8 cellular contexts compared by ENCODE assay signal in genomic region chr2:47903781-47904447, GRCh38. TPM values are rescaled to one million over a fixed set of nuclear protein-coding genes. Genes with fewer than 3 reads are reported as not detected.
DNase-seq lines count a peak whose midpoint lies in the region; ATAC-seq and TF ChIP-seq lines count a peak whose summit lies in the region.

No MANE protein-coding gene starts in this region.

- H3K27ac ChIP-seq in right atrium auricular region (peak overlapping the region; percentile 99), brain microvascular endothelial cell (peak overlapping the region; percentile 91), aorta (ENCODE audit: low read depth in 1 of 2, low read length in 2 of 2) (no peak overlapping the region)

- H3K36me3 ChIP-seq in right atrium auricular region = no peaks in the 10 kb centered on the region
- H3K36me3 ChIP-seq in brain microvascular endothelial cell (replicated peaks) = no peaks in the 10 kb centered on the region
- no peaks in the 10 kb centered on the region for H3K36me3 ChIP-seq in aorta (ENCODE audit: control insufficient read depth in 1 of 2, insufficient read depth in 2 of 2, low read length in 1 of 2)

- H3K27me3 ChIP-seq in right atrium auricular region = no peaks in the 10 kb centered on the region
- H3K27me3 ChIP-seq in brain microvascular endothelial cell (replicated peaks) = no peaks in the 10 kb centered on the region
- H3K27me3 ChIP-seq in aorta (ENCODE audit: control insufficient read depth in 1 of 2, insufficient read depth in 2 of 2, low read length in 1 of 2) = no peaks in the 10 kb centered on the region

- DNase-seq in right atrium auricular region (ENCODE audit: low spot score) (no peak), Right ventricle myocardium superior (no peak), brain microvascular endothelial cell (no peak), memory B cell (ENCODE audit: low spot score in 2 of 2) (no peak), aorta (no peak), GF-D8 (lab: John Stamatoyannopoulos, UW) (no peak), DMS53 treated with DMSO at 0.1 percent for 48 hours (lab: John Stamatoyannopoulos, UW; ENCODE audit: unreplicated experiment) (no peak), NCI-H2029 treated with DMSO at 0.1 percent for 48 hours (lab: John Stamatoyannopoulos, UW) (no peak)

- no peaks in the 10 kb centered on the region for H3K27me3 Mint-ChIP-seq in memory B cell

- in situ Hi-C loops in brain microvascular endothelial cell (cut with HindIII; ENCODE audit: low pct_ligation_motif_present, low sequenced_read_pairs) = no loop called here

- H3K9me3 Mint-ChIP-seq in memory B cell = no peaks in the 10 kb centered on the region

- H3K4me3 Mint-ChIP-seq in memory B cell = peak overlapping the region; percentile 98

- peak overlapping the region; percentile 90 for H3K27ac Mint-ChIP-seq in memory B cell

- H3K9me3 ChIP-seq in right atrium auricular region (no peaks in the 10 kb centered on the region), aorta (ENCODE audit: control insufficient read depth, low read length) (no peaks in the 10 kb centered on the region)

- peaks cover 3% of the 10 kb centered on the region for H3K36me3 Mint-ChIP-seq in memory B cell

- H3K4me1 ChIP-seq in right atrium auricular region (peaks cover 0 to 40% of the 10 kb centered on the region in 2 donors), aorta (ENCODE audit: control insufficient read depth in 1 of 2, insufficient read depth in 2 of 2, low read length in 2 of 2) (no peaks in the 10 kb centered on the region)

- WGBS in aorta, 2 donors = 3 to 4% methylated on average over 9 of the region's 9 CpGs

- intact Hi-C loops in Right ventricle myocardium superior (cut with DNase I) (loop anchor here (10.0 kb wide), 3 partner anchors 59 to 201 kb away; partner anchors contain the start of gene MSH6), aorta (cut with DNase I) (loop anchor here (10.0 kb wide), 3 partner anchors 49 to 521 kb away; partner anchors contain the start of gene MSH6 (in 1 of the 2))

- ATAC-seq in Right ventricle myocardium superior (ENCODE audit: poor library complexity) (no peak), memory B cell (ENCODE audit: low read depth) (no peak), aorta (ENCODE audit: low FRiP score) (no peak)

- H3K4me3 ChIP-seq in right atrium auricular region (peak overlapping the region; percentile 89 to 96), brain microvascular endothelial cell (ENCODE audit: low read depth, low read length) (peak overlapping the region; percentile 87), aorta (ENCODE audit: low read length in 2 of 2) (peak overlapping the region; percentile 98 to 99)

- peaks cover 32% of the 10 kb centered on the region for H3K4me1 Mint-ChIP-seq in memory B cell

- TF ChIP-seq CTCF in right atrium auricular region (IDR thresholded peaks at IDR 0.05) (no peak), brain microvascular endothelial cell (IDR thresholded peaks at IDR 0.05; ENCODE audit: low read depth, low read length, missing control alignments) (no peak)

RNA-seq across cellular contexts. Expression of gene FBXO11, which starts 2.4 kb away (rescaled TPM):
- total RNA-seq in right atrium auricular region = 10 to 100 TPM; 28.6 to 31.7 TPM
- 38.2 TPM for total RNA-seq in Right ventricle myocardium superior
- total RNA-seq in aorta = 10 to 100 TPM; 64.8 to 80.4 TPM
- polyA plus RNA-seq in aorta = 10 to 100 TPM; 17.5 to 38.1 TPM

Comparison
In these comparisons a context has a peak if more than half of its experiments do, and no peak if none do; other contexts are left out.
1. H3K27ac ChIP-seq: peak in right atrium auricular region (2 of 2) and brain microvascular endothelial cell (single experiment); none in aorta (0 of 2).
2. Peak in every context shown above with its lines, with median percentiles within 50 percentile points of each other: H3K4me3 ChIP-seq.